ENCODE assay signal across 9 cellular contexts in genomic region chr4:16569790-16570189, GRCh38.
"Had no signal": no experiment of that assay in that cellular context is flagged by ENCODE, and none has a peak within 500 bp of the region (broad histone marks: within the 10 kb centered on the region; RNA-seq: fewer than 3 reads in every experiment).

No MANE protein-coding gene starts in this region.

- DNase-seq: GM23248, GOT3, H7, HFFc6, KBM-7 had no signal

- H3K9ac ChIP-seq: GM23248 had no signal

- H2AFZ ChIP-seq: GM23248 had no signal

- ATAC-seq: HCT116, HepG2 had no signal

- H3K9me3 ChIP-seq: HAP-1 had no signal

- H3K36me3 ChIP-seq: HAP-1 had no signal

- H3K27ac ChIP-seq: GM23248, HL-60 had no signal

- H3K4me1 ChIP-seq: HAP-1 had no signal

- H3K4me3 ChIP-seq: GM23248, HAP-1 had no signal
